In the genomic region with DNA sequence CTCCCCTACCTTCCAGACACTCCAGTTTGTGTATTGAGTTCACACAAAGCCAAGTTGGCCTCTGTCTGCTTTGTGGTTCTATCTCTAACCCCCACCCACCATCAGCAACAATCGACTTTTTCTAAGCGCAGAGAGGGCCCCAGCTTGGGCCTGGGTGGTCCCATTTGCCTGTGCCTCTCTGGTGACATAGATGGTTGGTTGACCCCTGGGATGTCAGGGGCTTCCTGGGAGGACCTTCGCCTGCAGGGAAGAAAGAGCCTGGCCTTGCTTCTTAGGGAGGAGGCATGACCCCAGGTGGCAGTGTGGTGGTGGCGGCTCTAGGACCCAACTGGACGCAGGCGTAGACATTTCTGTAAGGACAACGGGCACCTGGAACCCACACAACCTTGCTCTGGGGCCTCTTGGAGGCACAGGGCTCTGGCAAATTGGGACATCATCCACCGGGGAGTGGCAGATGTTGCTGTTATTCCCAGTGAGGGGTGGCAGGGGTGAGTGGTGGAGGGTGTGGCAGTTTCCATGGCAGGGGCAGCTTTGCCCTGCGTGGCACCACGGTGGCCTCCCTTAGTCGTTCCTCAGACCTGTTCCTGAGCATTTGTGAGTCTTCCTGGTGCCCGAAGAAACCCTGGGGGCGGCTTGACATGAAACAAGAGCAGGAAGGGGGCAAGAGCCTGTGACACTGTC, we compare ENCODE assay signal across 26 cellular contexts.
DNase-seq lines count a peak whose midpoint lies in the region; ATAC-seq and TF ChIP-seq lines count a peak whose summit lies in the region.
"Had no signal": no experiment of that assay in that cellular context is flagged by ENCODE, and none has a peak within 500 bp of the region (broad histone marks: within the 10 kb centered on the region; RNA-seq: fewer than 3 reads in every experiment).

No MANE protein-coding gene starts in this region.

- H3K4me1 Mint-ChIP-seq in activated T-cell treated with anti-CD3 and anti-CD28 coated beads, Interleukin-2, amount 50 U/mL, for 24 hours (ENCODE audit: low read depth): peaks cover 21% of the 10 kb centered on the region
- H3K4me1 Mint-ChIP-seq in endothelial cell (ENCODE audit: unreplicated experiment) (peaks cover 5% of the 10 kb centered on the region), type B pancreatic cell (ENCODE audit: unreplicated experiment) (peaks cover 14% of the 10 kb centered on the region)

- ATAC-seq in HG02571 (IDR thresholded peaks at IDR 0.05; ENCODE audit: unreplicated experiment): no peak
- ATAC-seq: lower lobe of right lung; natural killer cell treated with Interleukin-12 subunit alpha and Interleukin-12 subunit beta and Interleukin-15 and Interleukin-18, amount 100 ng/mL, for 72 hours; stimulated activated naive B cell treated with anti-CD40 and anti-IgM and Interleukin-4, amounts not matched to agents 10 μg/mL and 1 μg/mL and 100 μg/mL, for 72 hours had no signal

- peaks cover 0 to 12% (median 7%) of the 10 kb centered on the region in 3 donors for H3K27me3 ChIP-seq in stomach
- H3K27me3 ChIP-seq: hepatocyte, ovary had no signal

- 77 to 84% (median 80%) methylated on average over 13 of the region's 13 CpGs for WGBS in stomach, 5 donors

- no peak overlapping the region for H3K4me3 Mint-ChIP-seq in activated T-cell treated with anti-CD3 and anti-CD28 coated beads, Interleukin-2, amount 50 U/mL, for 24 hours
- H3K4me3 Mint-ChIP-seq in endothelial cell (ENCODE audit: unreplicated experiment) (no peak overlapping the region), type B pancreatic cell (no peak overlapping the region)
- H3K4me3 Mint-ChIP-seq: activated naive CD8-positive, alpha-beta T cell treated with anti-CD3 and anti-CD28 coated beads for 36 hours; HFFc6; natural killer cell treated with Interleukin-12 subunit alpha and Interleukin-12 subunit beta and Interleukin-15 and Interleukin-18, amount 100 ng/mL, for 72 hours; stimulated activated naive B cell treated with anti-CD40 and anti-IgM and Interleukin-4, amounts not matched to agents 10 μg/mL and 1 μg/mL and 100 μg/mL, for 72 hours had no signal

- intact Hi-C loops in stomach (cut with DNase I; ENCODE audit: low total_unique reads): no loop called here

- no peak for TF ChIP-seq POLR2A in stomach (IDR thresholded peaks at IDR 0.05)

- H3K27ac ChIP-seq in stomach: peak overlapping the region in 1 of 5 donors; percentile 82
- H3K27ac ChIP-seq: epithelial cell of prostate, lower lobe of right lung had no signal

- no peaks in the 10 kb centered on the region for H3K9me3 ChIP-seq in stomach
- H3K9me3 ChIP-seq: lower lobe of right lung, ovary had no signal

- no peak for TF ChIP-seq EP300 in stomach (IDR thresholded peaks at IDR 0.05)

- no peaks in the 10 kb centered on the region for H3K9me3 Mint-ChIP-seq in activated T-cell treated with anti-CD3 and anti-CD28 coated beads, Interleukin-2, amount 50 U/mL, for 24 hours
- H3K9me3 Mint-ChIP-seq in endothelial cell (ENCODE audit: unreplicated experiment) (no peaks in the 10 kb centered on the region), type B pancreatic cell (no peaks in the 10 kb centered on the region)
- H3K9me3 Mint-ChIP-seq: activated naive CD8-positive, alpha-beta T cell treated with anti-CD3 and anti-CD28 coated beads for 36 hours; HFFc6; natural killer cell treated with Interleukin-12 subunit alpha and Interleukin-12 subunit beta and Interleukin-15 and Interleukin-18, amount 100 ng/mL, for 72 hours; stimulated activated naive B cell treated with anti-CD40 and anti-IgM and Interleukin-4, amounts not matched to agents 10 μg/mL and 1 μg/mL and 100 μg/mL, for 72 hours had no signal

- H3K36me3 ChIP-seq in stomach: no peaks in the 10 kb centered on the region
- H3K36me3 ChIP-seq: lower lobe of right lung, ovary had no signal

- peaks cover 19 to 62% (median 31%) of the 10 kb centered on the region in 4 donors for H3K4me1 ChIP-seq in stomach

- no peak overlapping the region for H3K4me3 ChIP-seq in stomach
- H3K4me3 ChIP-seq: hepatocyte, lower lobe of right lung, ovary had no signal

- H3K27me3 Mint-ChIP-seq in activated T-cell treated with anti-CD3 and anti-CD28 coated beads, Interleukin-2, amount 50 U/mL, for 24 hours: peaks cover 5% of the 10 kb centered on the region
- H3K27me3 Mint-ChIP-seq in endothelial cell (ENCODE audit: unreplicated experiment) (peaks cover 5% of the 10 kb centered on the region), type B pancreatic cell (no peaks in the 10 kb centered on the region)

- no peak for TF ChIP-seq CTCF in endothelial cell (IDR thresholded peaks at IDR 0.05; ENCODE audit: unreplicated experiment)
- no peak for TF ChIP-seq CTCF in type B pancreatic cell (conservative IDR thresholded peaks at IDR 0.05)
- no peak for TF ChIP-seq CTCF in stomach (IDR thresholded peaks at IDR 0.05)

- DNase-seq in activated T-cell treated with anti-CD3 and anti-CD28 coated beads, Interleukin-2, amount 50 U/mL, for 24 hours: no peak
- DNase-seq in activated T-cell treated with anti-CD3 and anti-CD28 coated beads, Interleukin-2, amount 50 U/mL, for 1 hour: no peak
- peak; percentile 48 for DNase-seq in NCI-H69 (lab: John Stamatoyannopoulos, UW)
- no peak for DNase-seq in endothelial cell (ENCODE audit: low spot score)
- DNase-seq in type B pancreatic cell (ENCODE audit: extremely low spot score, unreplicated experiment): no peak
- DNase-seq in stomach: no peak
- no peak for DNase-seq in NCI-H526 (lab: John Stamatoyannopoulos, UW)
- DNase-seq: activated effector memory CD4-positive, alpha-beta T cell treated with Interleukin-2 at 50 U/mL for 16 hours; activated naive CD8-positive, alpha-beta T cell treated with anti-CD3 and anti-CD28 coated beads for 36 hours; aorta; COR-L47; effector CD4-positive, alpha-beta T cell; HFFc6; KBM-7; kidney glomerular epithelial cell; lower lobe of right lung; NCI-H1092 treated with DMSO at 0.1 percent for 48 hours; NCI-H1694 treated with DMSO at 0.1 percent for 48 hours; ovary; stimulated activated CD4-positive, alpha-beta T cell treated with anti-CD3 and anti-CD28 coated beads, Interleukin-15, amount 100 ng/mL, for 24 hours; stimulated activated naive B cell treated with anti-CD40 and anti-IgM and Interleukin-4, amounts not matched to agents 10 μg/mL and 1 μg/mL and 100 μg/mL, for 72 hours; T-helper 2 cell had no signal

- H3K27ac Mint-ChIP-seq in activated T-cell treated with anti-CD3 and anti-CD28 coated beads, Interleukin-2, amount 50 U/mL, for 24 hours: peak overlapping the region; percentile 31
- H3K27ac Mint-ChIP-seq in endothelial cell (ENCODE audit: unreplicated experiment) (peak overlapping the region; percentile 23), type B pancreatic cell (peak overlapping the region; percentile 29)
- H3K27ac Mint-ChIP-seq: activated naive CD8-positive, alpha-beta T cell treated with anti-CD3 and anti-CD28 coated beads for 36 hours; HFFc6; natural killer cell treated with Interleukin-12 subunit alpha and Interleukin-12 subunit beta and Interleukin-15 and Interleukin-18, amount 100 ng/mL, for 72 hours; stimulated activated naive B cell treated with anti-CD40 and anti-IgM and Interleukin-4, amounts not matched to agents 10 μg/mL and 1 μg/mL and 100 μg/mL, for 72 hours had no signal

- no peaks in the 10 kb centered on the region for H3K36me3 Mint-ChIP-seq in activated T-cell treated with anti-CD3 and anti-CD28 coated beads, Interleukin-2, amount 50 U/mL, for 24 hours (ENCODE audit: low read depth)
- peaks cover 3% of the 10 kb centered on the region for H3K36me3 Mint-ChIP-seq in endothelial cell (ENCODE audit: low read depth, unreplicated experiment)
- H3K36me3 Mint-ChIP-seq in type B pancreatic cell: no peaks in the 10 kb centered on the region
- H3K36me3 Mint-ChIP-seq: activated naive CD8-positive, alpha-beta T cell treated with anti-CD3 and anti-CD28 coated beads for 36 hours; natural killer cell treated with Interleukin-12 subunit alpha and Interleukin-12 subunit beta and Interleukin-15 and Interleukin-18, amount 100 ng/mL, for 72 hours; stimulated activated naive B cell treated with anti-CD40 and anti-IgM and Interleukin-4, amounts not matched to agents 10 μg/mL and 1 μg/mL and 100 μg/mL, for 72 hours had no signal
